9 cellular contexts compared by ENCODE assay signal in genomic region chr11:29159552-29160465, GRCh38.
DNase-seq lines count a peak whose midpoint lies in the region; ATAC-seq, FAIRE-seq and TF ChIP-seq lines count a peak whose summit lies in the region.
"Had no signal": no experiment of that assay in that cellular context is flagged by ENCODE, and none has a peak within 500 bp of the region (broad histone marks: within the 10 kb centered on the region; RNA-seq: fewer than 3 reads in every experiment).

No MANE protein-coding gene starts in this region.

- in situ Hi-C loops in mammary epithelial cell (cut with MboI; ENCODE audit: low sequenced_read_pairs in 2 of 2) = loop anchor here in 1 of 2 donors (25.0 kb wide), 1 partner anchor 177 kb away; no protein-coding TSS in a partner anchor

- TF ChIP-seq CTCF in D721Med (IDR thresholded peaks at IDR 0.05; ENCODE audit: insufficient read depth, missing control alignments) (peak; percentile 68), mammary epithelial cell (conservative IDR thresholded peaks at IDR 0.05 in 1 of 2, IDR thresholded peaks at IDR 0.05 in 1 of 2; ENCODE audit: extremely low read depth in 1 of 2, insufficient read depth in 1 of 2, low read depth in 1 of 2, low read length in 2 of 2) (peak; percentile 81 to 91), CD14-positive monocyte (IDR thresholded peaks at IDR 0.05) (no peak)

- peak; percentile 61 for FAIRE-seq in D721Med (lab: Jason Lieb, UNC)

- H3K27me3 Mint-ChIP-seq in CD14-positive monocyte (ENCODE audit: low read depth in 3 of 3) = no peaks in the 10 kb centered on the region
- no peaks in the 10 kb centered on the region for H3K27me3 Mint-ChIP-seq in activated naive CD8-positive, alpha-beta T cell treated with anti-CD3 and anti-CD28 coated beads, Interleukin-2, amount 50 U/mL, for 24 hours
- H3K27me3 Mint-ChIP-seq: activated B cell treated with CpG ODN at 0.5 μM for 24 hours had no signal

- no peaks in the 10 kb centered on the region for H3K36me3 ChIP-seq in mammary epithelial cell (ENCODE audit: insufficient read depth, low read length)

- H3K27ac ChIP-seq in mammary epithelial cell (ENCODE audit: insufficient read depth, low read depth, low read length) = no peak overlapping the region

- H3K79me2 ChIP-seq in mammary epithelial cell (ENCODE audit: insufficient read depth, low read length) = no peaks in the 10 kb centered on the region

- peaks cover 0 to 2% (median 0%) of the 10 kb centered on the region in 7 donors for H3K9me3 Mint-ChIP-seq in CD14-positive monocyte
- H3K9me3 Mint-ChIP-seq in activated naive CD8-positive, alpha-beta T cell treated with anti-CD3 and anti-CD28 coated beads, Interleukin-2, amount 50 U/mL, for 24 hours = peaks cover 6% of the 10 kb centered on the region

- intact Hi-C loops in mammary epithelial cell (cut with micrococcal nuclease) = loop anchor here (1.0 to 2.0 kb wide), 7 partner anchors 142 to 1461 kb away; no protein-coding TSS in a partner anchor
- intact Hi-C loops in CD14-positive monocyte (cut with micrococcal nuclease) = no loop called here

- no peaks in the 10 kb centered on the region for H4K20me1 ChIP-seq in mammary epithelial cell (ENCODE audit: insufficient read depth, low read length)

- no peaks in the 10 kb centered on the region for H3K9me3 ChIP-seq in mammary epithelial cell (replicated peaks; ENCODE audit: insufficient read depth, low read length)

- no peak overlapping the region for H3K4me2 ChIP-seq in mammary epithelial cell (ENCODE audit: insufficient read depth, low read depth, low read length)

- H3K9ac ChIP-seq in mammary epithelial cell (ENCODE audit: insufficient read depth, low read length) = no peak overlapping the region

- BruUV-seq in mammary epithelial cell (replicated peaks; lab: Mats Ljungman, UMichigan) = TSS peak; percentile 76

- H3K4me3 Mint-ChIP-seq in CD14-positive monocyte = no peak overlapping the region
- H3K4me3 Mint-ChIP-seq in activated naive CD8-positive, alpha-beta T cell treated with anti-CD3 and anti-CD28 coated beads, Interleukin-2, amount 50 U/mL, for 24 hours = no peak overlapping the region
- H3K4me3 Mint-ChIP-seq: activated B cell treated with CpG ODN at 0.5 μM for 24 hours had no signal

- H3K27me3 ChIP-seq in mammary epithelial cell (ENCODE audit: insufficient read depth, low read length) = no peaks in the 10 kb centered on the region

- DNase-seq in D721Med (ENCODE audit: insufficient read length, low spot score) = no peak
- DNase-seq in NCI-H345 treated with DMSO at 0.1 percent for 48 hours (lab: John Stamatoyannopoulos, UW; ENCODE audit: unreplicated experiment) = peak; percentile 44
- peak; percentile 55 for DNase-seq in mammary epithelial cell
- peak; percentile 43 for DNase-seq in medulla oblongata (ENCODE audit: extremely low spot score)
- DNase-seq in CD14-positive monocyte (ENCODE audit: low spot score) = no peak
- DNase-seq in activated naive CD8-positive, alpha-beta T cell treated with anti-CD3 and anti-CD28 coated beads, Interleukin-2, amount 50 U/mL, for 24 hours = no peak
- DNase-seq: activated B cell treated with CpG ODN at 0.5 μM for 24 hours had no signal

- peaks cover 4% of the 10 kb centered on the region for H3K4me1 ChIP-seq in mammary epithelial cell (ENCODE audit: insufficient read depth, low read length)

- no peak overlapping the region for H3K27ac Mint-ChIP-seq in CD14-positive monocyte
- no peak overlapping the region for H3K27ac Mint-ChIP-seq in activated naive CD8-positive, alpha-beta T cell treated with anti-CD3 and anti-CD28 coated beads, Interleukin-2, amount 50 U/mL, for 24 hours
- H3K27ac Mint-ChIP-seq: activated B cell treated with CpG ODN at 0.5 μM for 24 hours had no signal

- CTCF ChIA-PET in mammary epithelial cell (lab: Charles Lee; ENCODE audit: low non-redundant PET) = interaction anchor here (0.5 to 1.6 kb wide), 9 partner anchors 37 to 1461 kb away, joined by 3 to 11 read pairs (median 6); no protein-coding TSS in a partner anchor

- WGBS in mammary epithelial cell (ENCODE audit: low coverage, missing lambda C conversion rate) = 31% methylated on average over 6 of the region's 6 CpGs

- H3K4me1 Mint-ChIP-seq in CD14-positive monocyte = no peaks in the 10 kb centered on the region
- no peaks in the 10 kb centered on the region for H3K4me1 Mint-ChIP-seq in activated naive CD8-positive, alpha-beta T cell treated with anti-CD3 and anti-CD28 coated beads, Interleukin-2, amount 50 U/mL, for 24 hours
- H3K4me1 Mint-ChIP-seq: activated B cell treated with CpG ODN at 0.5 μM for 24 hours had no signal

- no peak overlapping the region for H2AFZ ChIP-seq in mammary epithelial cell (ENCODE audit: low read depth, low read length)

- dilution Hi-C loops in mammary epithelial cell (cut with HindIII; ENCODE audit: low sequenced_read_pairs) = no loop called here

- ATAC-seq in GM18907 (IDR thresholded peaks at IDR 0.05; ENCODE audit: unreplicated experiment) = peak; percentile 90
- peak; percentile 82 for ATAC-seq in HG03139 (IDR thresholded peaks at IDR 0.05; ENCODE audit: unreplicated experiment)
- no peak for ATAC-seq in activated naive CD8-positive, alpha-beta T cell treated with anti-CD3 and anti-CD28 coated beads, Interleukin-2, amount 50 U/mL, for 24 hours

- no peaks in the 10 kb centered on the region for H3K36me3 Mint-ChIP-seq in CD14-positive monocyte
- no peaks in the 10 kb centered on the region for H3K36me3 Mint-ChIP-seq in activated naive CD8-positive, alpha-beta T cell treated with anti-CD3 and anti-CD28 coated beads, Interleukin-2, amount 50 U/mL, for 24 hours (ENCODE audit: low read depth)

- no peak overlapping the region for H3K4me3 ChIP-seq in mammary epithelial cell (replicated peaks in 1 of 3; ENCODE audit: insufficient read depth in 1 of 3, low read depth in 2 of 3, low read length in 3 of 3)

Comparison
In these comparisons a context has a peak if more than half of its experiments do, and no peak if none do; other contexts are left out.
1. DNase-seq: peak in NCI-H345 treated with DMSO at 0.1 percent for 48 hours (single experiment), mammary epithelial cell (single experiment) and medulla oblongata (single experiment); none in D721Med (single experiment), CD14-positive monocyte (single experiment) and activated naive CD8-positive, alpha-beta T cell treated with anti-CD3 and anti-CD28 coated beads, Interleukin-2, amount 50 U/mL, for 24 hours (single experiment).